In the genomic region with DNA sequence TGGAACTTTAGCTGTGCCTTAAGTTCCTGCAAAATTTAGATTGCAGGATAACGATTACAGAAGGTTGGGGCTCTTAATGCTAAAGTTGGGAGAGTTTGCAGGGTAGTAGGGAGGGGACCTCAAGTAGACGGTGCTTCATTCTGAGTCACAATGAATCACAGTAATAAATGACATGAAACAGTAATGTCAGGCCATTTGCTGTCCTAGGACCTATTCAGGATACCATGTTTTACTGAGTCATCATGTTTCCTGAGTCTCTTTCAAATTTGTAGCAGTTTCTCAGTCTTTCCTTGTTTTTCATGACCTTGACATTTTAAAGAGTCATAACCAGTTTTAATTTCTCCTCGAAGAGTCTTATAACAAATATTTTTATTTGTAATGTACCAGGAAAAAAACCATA, we compare ENCODE assay signal across 17 cellular contexts.
"Had no signal": no experiment of that assay in that cellular context is flagged by ENCODE, and none has a peak within 500 bp of the region (broad histone marks: within the 10 kb centered on the region; RNA-seq: fewer than 3 reads in every experiment).

No MANE protein-coding gene starts in this region.

- H3K4me1 ChIP-seq: ascending aorta, colonic mucosa, lower lobe of right lung, uterus had no signal

- DNase-seq: activated CD4-positive, alpha-beta T cell treated with anti-CD3 and anti-CD28 coated beads for 48 hours; activated naive CD4-positive, alpha-beta T cell treated with Interleukin-2 at 50 U/mL for 16 hours; activated naive CD8-positive, alpha-beta T cell treated with anti-CD3 and anti-CD28 coated beads, Interleukin-2, amount 50 U/mL, for 24 hours; caudate nucleus; colonic mucosa; effector CD4-positive, alpha-beta T cell; hippocampal formation; lower lobe of right lung; naive thymus-derived CD4-positive, alpha-beta T cell; posterior cingulate gyrus; stimulated activated CD4-positive, alpha-beta T cell treated with anti-CD3 and anti-CD28 coated beads, Interleukin-4, amount 100 ng/mL, for 1 hour; T-cell; uterus had no signal

- H3K27me3 ChIP-seq: ascending aorta, colonic mucosa, neutrophil, uterus had no signal

- H3K4me3 ChIP-seq: ascending aorta, colonic mucosa, lower lobe of right lung, uterus had no signal

- H3K27ac Mint-ChIP-seq: activated naive CD8-positive, alpha-beta T cell treated with anti-CD3 and anti-CD28 coated beads, Interleukin-2, amount 50 U/mL, for 24 hours; naive thymus-derived CD4-positive, alpha-beta T cell; stimulated activated naive CD8-positive, alpha-beta T cell treated with anti-CD3 and anti-CD28 coated beads, Interleukin-15, Interleukin-2, amounts not matched to agents 100 ng/mL and 50 ng/mL, for 24 hours; T-cell had no signal

- H3K4me1 Mint-ChIP-seq: activated naive CD8-positive, alpha-beta T cell treated with anti-CD3 and anti-CD28 coated beads, Interleukin-2, amount 50 U/mL, for 24 hours; naive thymus-derived CD4-positive, alpha-beta T cell; T-cell had no signal

- H3K36me3 Mint-ChIP-seq: naive thymus-derived CD4-positive, alpha-beta T cell; T-cell had no signal

- H3K27ac ChIP-seq: ascending aorta, colonic mucosa, lower lobe of right lung, neutrophil, uterus had no signal

- H3K27me3 Mint-ChIP-seq: stimulated activated naive CD8-positive, alpha-beta T cell treated with anti-CD3 and anti-CD28 coated beads, Interleukin-15, Interleukin-2, amounts not matched to agents 100 ng/mL and 50 ng/mL, for 24 hours had no signal

- H3K4me3 Mint-ChIP-seq: activated naive CD8-positive, alpha-beta T cell treated with anti-CD3 and anti-CD28 coated beads, Interleukin-2, amount 50 U/mL, for 24 hours; naive thymus-derived CD4-positive, alpha-beta T cell; stimulated activated naive CD8-positive, alpha-beta T cell treated with anti-CD3 and anti-CD28 coated beads, Interleukin-15, Interleukin-2, amounts not matched to agents 100 ng/mL and 50 ng/mL, for 24 hours; T-cell had no signal

- H3K36me3 ChIP-seq: ascending aorta, colonic mucosa, lower lobe of right lung, neutrophil, uterus had no signal

- ATAC-seq: activated naive CD8-positive, alpha-beta T cell treated with anti-CD3 and anti-CD28 coated beads, Interleukin-2, amount 50 U/mL, for 24 hours; lower lobe of right lung; naive thymus-derived CD4-positive, alpha-beta T cell; right cardiac atrium; T-cell had no signal

- H3K9me3 Mint-ChIP-seq: activated naive CD8-positive, alpha-beta T cell treated with anti-CD3 and anti-CD28 coated beads, Interleukin-2, amount 50 U/mL, for 24 hours; naive thymus-derived CD4-positive, alpha-beta T cell; stimulated activated naive CD8-positive, alpha-beta T cell treated with anti-CD3 and anti-CD28 coated beads, Interleukin-15, Interleukin-2, amounts not matched to agents 100 ng/mL and 50 ng/mL, for 24 hours had no signal

- H3K9me3 ChIP-seq: ascending aorta, colonic mucosa, lower lobe of right lung, neutrophil, uterus had no signal
